32 cellular contexts compared by ENCODE assay signal in the genomic region with DNA sequence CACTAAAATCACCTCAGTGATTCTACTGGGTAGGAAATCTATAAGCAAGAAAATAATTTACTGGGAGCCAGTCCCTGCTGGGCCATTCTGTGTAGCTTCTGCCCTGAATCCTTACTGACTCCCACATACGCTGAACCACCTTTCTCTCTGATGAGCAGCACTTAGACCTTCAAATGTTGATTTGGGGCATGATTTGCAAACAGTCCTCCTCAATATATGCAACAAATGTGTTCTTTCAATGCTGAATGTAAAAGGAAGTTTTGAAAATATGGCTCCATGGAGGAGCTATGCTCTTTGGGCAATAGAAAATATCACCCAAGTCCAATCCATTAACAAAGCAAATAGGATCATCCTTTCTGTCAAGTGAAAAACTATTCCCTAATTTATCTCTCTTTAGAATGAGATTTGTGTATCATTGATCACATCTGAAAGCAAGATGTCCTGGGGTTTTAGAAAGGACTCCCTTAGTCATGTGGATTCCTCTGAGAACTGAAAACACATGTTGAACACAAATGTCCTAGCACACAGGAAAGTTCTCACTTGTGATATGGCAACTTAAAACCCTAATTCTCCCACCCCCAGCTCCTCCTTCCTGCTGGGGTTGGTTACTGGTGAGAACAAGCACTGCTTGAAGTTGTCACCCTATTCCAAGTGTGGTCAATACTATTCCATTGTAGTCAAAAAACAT. TPM values are rescaled to one million over a fixed set of nuclear protein-coding genes. Genes with fewer than 3 reads are reported as not detected.
DNase-seq lines count a peak whose midpoint lies in the region; ATAC-seq, FAIRE-seq and TF ChIP-seq lines count a peak whose summit lies in the region.
"Had no signal": no experiment of that assay in that cellular context is flagged by ENCODE, and none has a peak within 500 bp of the region (broad histone marks: within the 10 kb centered on the region; RNA-seq: fewer than 3 reads in every experiment).

No MANE protein-coding gene starts in this region.

- H3K4me1 Mint-ChIP-seq in endodermal cell (peaks cover 40% of the 10 kb centered on the region), type B pancreatic cell (ENCODE audit: unreplicated experiment) (no peaks in the 10 kb centered on the region)
- H3K4me1 Mint-ChIP-seq: CD14-positive monocyte; CD4-positive, alpha-beta memory T cell; CD4-positive, CD25-positive, alpha-beta regulatory T cell; CD8-positive, alpha-beta memory T cell had no signal

- H2BK15ac ChIP-seq in mesendoderm (replicated peaks; ENCODE audit: low read depth), result peak overlapping the region; percentile 57

- H3K27ac ChIP-seq in HepG2 (ENCODE audit: extremely low read length, insufficient read depth, low read length), result no peak overlapping the region
- H3K27ac ChIP-seq in right lobe of liver, result no peak overlapping the region
- H3K27ac ChIP-seq in endodermal cell (ENCODE audit: low read depth, low read length), result no peak overlapping the region
- H3K27ac ChIP-seq in mesendoderm (ENCODE audit: low read depth, low read length), result peak overlapping the region; percentile 64
- H3K27ac ChIP-seq: BLaER1 had no signal

- intact Hi-C loops in HepG2 (cut with micrococcal nuclease; ENCODE audit: unreplicated experiment) (no loop called here), right lobe of liver (cut with DNase I) (no loop called here)

- in situ Hi-C loops in HepG2 (cut with HindIII; ENCODE audit: extremely low pct_ligation_motif_present, low pct_unique_long_range_greater_than_20kb), result no loop called here

- TF ChIP-seq CTCF in HepG2 (CRISPR knock-in tag; IDR thresholded peaks at IDR 0.05) (no peak), right lobe of liver (IDR thresholded peaks at IDR 0.05) (no peak), endodermal cell (conservative IDR thresholded peaks at IDR 0.05) (no peak), fibroblast of mammary gland (conservative IDR thresholded peaks at IDR 0.05; ENCODE audit: control insufficient read depth, insufficient read depth, low read depth, low read length) (no peak), type B pancreatic cell (conservative IDR thresholded peaks at IDR 0.05) (no peak)

- H2AK5ac ChIP-seq in mesendoderm (ENCODE audit: low read length), result peak overlapping the region; percentile 53

- no peak overlapping the region for H3K9ac ChIP-seq in HepG2 (ENCODE audit: insufficient read depth, low read depth, low read length)
- H3K9ac ChIP-seq in endodermal cell (ENCODE audit: extremely low read depth, low read length, poor library complexity, severe bottlenecking), result no peak overlapping the region
- H3K9ac ChIP-seq in mesendoderm (ENCODE audit: low read length), result no peak overlapping the region
- H3K9ac ChIP-seq: BLaER1 had no signal

- peak overlapping the region; percentile 87 for H3K18ac ChIP-seq in mesendoderm (ENCODE audit: low read length)

- no peak for TF ChIP-seq POLR2A in HepG2 (IDR thresholded peaks at IDR 0.05; ENCODE audit: insufficient read depth in 1 of 2, low read depth in 2 of 2, low read length in 2 of 2)
- no peak for TF ChIP-seq POLR2A in right lobe of liver (IDR thresholded peaks at IDR 0.05)

- H2BK120ac ChIP-seq in mesendoderm (ENCODE audit: low read depth, low read length), result peak overlapping the region; percentile 67

- H3K27ac Mint-ChIP-seq in endodermal cell, result no peak overlapping the region
- H3K27ac Mint-ChIP-seq in type B pancreatic cell, result no peak overlapping the region
- H3K27ac Mint-ChIP-seq: CD14-positive monocyte; CD4-positive, alpha-beta memory T cell; CD4-positive, CD25-positive, alpha-beta regulatory T cell had no signal

- POLR2A ChIA-PET in HepG2 (lab: Yijun Ruan, JAX), result no interaction called here

- FAIRE-seq in HepG2 (lab: Jason Lieb, UNC), result no peak
- FAIRE-seq: A204.1, GM12878, GM12892, GM18507 had no signal

- H3K9me3 Mint-ChIP-seq in endodermal cell (no peaks in the 10 kb centered on the region), type B pancreatic cell (no peaks in the 10 kb centered on the region)
- H3K9me3 Mint-ChIP-seq: CD4-positive, alpha-beta memory T cell; CD8-positive, alpha-beta memory T cell had no signal

- no peaks in the 10 kb centered on the region for H4K20me1 ChIP-seq in HepG2 (ENCODE audit: insufficient read depth, low read length)
- H4K20me1 ChIP-seq: BLaER1 had no signal

- no peak overlapping the region for H3K4me3 Mint-ChIP-seq in endodermal cell
- H3K4me3 Mint-ChIP-seq in type B pancreatic cell, result no peak overlapping the region
- H3K4me3 Mint-ChIP-seq: CD14-positive monocyte; CD4-positive, alpha-beta memory T cell; CD4-positive, CD25-positive, alpha-beta regulatory T cell; CD8-positive, alpha-beta memory T cell had no signal

- 93% methylated on average over 1 of the region's 1 CpG for WGBS in HepG2 (ENCODE audit: low lambda C conversion rate)
- 100% methylated on average over 1 of the region's 1 CpG for WGBS in right lobe of liver (ENCODE audit: insufficient coverage, low coverage, low lambda C conversion rate, missing lambda C conversion rate)
- 88 to 100% methylated on average over 1 of the region's 1 CpG for WGBS in endodermal cell (ENCODE audit: insufficient coverage in 1 of 2, insufficient read length in 1 of 2), 2 experiments
- WGBS in mesendoderm (ENCODE audit: extremely low coverage, insufficient coverage, low lambda C conversion rate), result no CpG with 5 or more reads among the region's 1 CpG

- TF ChIP-seq RAD21 in HepG2 (CRISPR knock-in tag; IDR thresholded peaks at IDR 0.05), result no peak

- H4K8ac ChIP-seq in mesendoderm (ENCODE audit: low read depth, low read length), result no peak overlapping the region

- H3K9me3 ChIP-seq in HepG2 (ENCODE audit: low read length) (no peaks in the 10 kb centered on the region), right lobe of liver (no peaks in the 10 kb centered on the region), endodermal cell (ENCODE audit: control insufficient read depth, low read length) (no peaks in the 10 kb centered on the region)
- H3K9me3 ChIP-seq: BE2C, BLaER1 had no signal

- H3K27me3 Mint-ChIP-seq in endodermal cell (ENCODE audit: insufficient read depth) (peaks cover 15% of the 10 kb centered on the region), type B pancreatic cell (no peaks in the 10 kb centered on the region)
- H3K27me3 Mint-ChIP-seq: CD4-positive, CD25-positive, alpha-beta regulatory T cell had no signal

- H3K4me2 ChIP-seq in HepG2 (ENCODE audit: low read depth, low read length) (no peak overlapping the region), mesendoderm (ENCODE audit: low read length) (no peak overlapping the region)
- H3K4me2 ChIP-seq: BLaER1 had no signal

- no peak overlapping the region for H3K4ac ChIP-seq in mesendoderm (ENCODE audit: low read depth, low read length)

- peak overlapping the region; percentile 66 for H3K56ac ChIP-seq in mesendoderm (ENCODE audit: low read length)

- H3K4me3 ChIP-seq in HepG2 (replicated peaks in 1 of 3; ENCODE audit: insufficient read depth in 1 of 3, low read depth in 2 of 3, low read length in 3 of 3) (no peak overlapping the region), right lobe of liver (no peak overlapping the region), endodermal cell (ENCODE audit: low read length) (peak overlapping the region; percentile 31), fibroblast of mammary gland (ENCODE audit: control insufficient read depth, low read depth, low read length) (no peak overlapping the region), mesendoderm (ENCODE audit: low read length) (no peak overlapping the region)
- H3K4me3 ChIP-seq: BLaER1, GM12878 had no signal

- no peak overlapping the region for H2AFZ ChIP-seq in HepG2 (ENCODE audit: low read length)

- no peaks in the 10 kb centered on the region for H3K4me1 ChIP-seq in HepG2 (ENCODE audit: insufficient read depth, low read length)
- no peaks in the 10 kb centered on the region for H3K4me1 ChIP-seq in right lobe of liver
- H3K4me1 ChIP-seq in endodermal cell (ENCODE audit: control insufficient read depth, insufficient read depth, low read length), result peaks cover 12% of the 10 kb centered on the region
- H3K4me1 ChIP-seq in mesendoderm (ENCODE audit: control insufficient read depth, low read depth, low read length), result peaks cover 4% of the 10 kb centered on the region
- H3K4me1 ChIP-seq: BE2C, BLaER1 had no signal

- CTCF ChIA-PET in HepG2 (lab: Yijun Ruan, JAX; ENCODE audit: low intra/inter-chr PET ratio, low total read pairs), result no interaction called here

- peak overlapping the region; percentile 21 for H4K5ac ChIP-seq in mesendoderm (ENCODE audit: low read length)

- H3K36me3 Mint-ChIP-seq in endodermal cell (ENCODE audit: low read depth) (peaks cover 8% of the 10 kb centered on the region), type B pancreatic cell (peaks cover 6% of the 10 kb centered on the region)
- H3K36me3 Mint-ChIP-seq: CD14-positive monocyte; CD4-positive, alpha-beta memory T cell; CD4-positive, CD25-positive, alpha-beta regulatory T cell; CD8-positive, alpha-beta memory T cell had no signal

- no TSS peak for BruUV-seq in HepG2 (replicated peaks; lab: Mats Ljungman, UMichigan)

- H3K27me3 ChIP-seq in HepG2 (ENCODE audit: control insufficient read depth in 1 of 2, insufficient read depth in 2 of 2, low read length in 2 of 2) (no peaks in the 10 kb centered on the region), right lobe of liver (no peaks in the 10 kb centered on the region), endodermal cell (ENCODE audit: control insufficient read depth, insufficient read depth, low read length, poor library complexity, severe bottlenecking) (no peaks in the 10 kb centered on the region), mesendoderm (ENCODE audit: insufficient read depth, low read length, poor library complexity) (no peaks in the 10 kb centered on the region)
- H3K27me3 ChIP-seq: BE2C, BLaER1 had no signal

- no peak for TF ChIP-seq EP300 in HepG2 (IDR thresholded peaks at IDR 0.05; ENCODE audit: low read depth in 2 of 2, low read length in 2 of 2)
- no peak for TF ChIP-seq EP300 in HepG2 (CRISPR knock-in tag; IDR thresholded peaks at IDR 0.05; ENCODE audit: borderline replicate concordance)

- no peaks in the 10 kb centered on the region for H3K79me2 ChIP-seq in HepG2 (ENCODE audit: insufficient read depth, low read length)
- H3K79me2 ChIP-seq in mesendoderm (ENCODE audit: control insufficient read depth, insufficient read depth, low read length), result no peaks in the 10 kb centered on the region

- H3K23ac ChIP-seq in mesendoderm (ENCODE audit: low read length), result no peak overlapping the region

- no peaks in the 10 kb centered on the region for H3K79me1 ChIP-seq in mesendoderm (ENCODE audit: low read length)

- DNase-seq in HepG2 (ENCODE audit: low spot score) (no peak), right lobe of liver (no peak), endodermal cell (no peak), fibroblast of mammary gland (ENCODE audit: low read depth) (peak; percentile 3), mesendoderm (peak; percentile 42), T1000 (lab: John Stamatoyannopoulos, UW) (no peak), type B pancreatic cell (ENCODE audit: extremely low spot score, unreplicated experiment) (no peak)
- DNase-seq: 8988T; ACHN; BE2C; C1 segment of cervical spinal cord; CD4-positive, alpha-beta memory T cell; CD4-positive, CD25-positive, alpha-beta regulatory T cell; CD8-positive, alpha-beta memory T cell; COR-L47; DMS 273 treated with DMSO at 0.1 percent for 48 hours; DMS153; DMS53; DMS79; DND-41; EL; GDM1 had no signal

- ATAC-seq in HepG2 (no peak), right lobe of liver (no peak), HG02642 (IDR thresholded peaks at IDR 0.05; ENCODE audit: poor library complexity, unreplicated experiment) (no peak)
- ATAC-seq: GM12878 had no signal

- H3K36me3 ChIP-seq in HepG2 (replicated peaks in 1 of 2; ENCODE audit: control insufficient read depth in 1 of 2, insufficient read depth in 2 of 2, low read length in 2 of 2) (peaks cover 2 to 18% of the 10 kb centered on the region in 2 experiments), right lobe of liver (no peaks in the 10 kb centered on the region), endodermal cell (ENCODE audit: control insufficient read depth, insufficient read depth, low read length) (peaks cover 43% of the 10 kb centered on the region), mesendoderm (ENCODE audit: control insufficient read depth, insufficient read depth, low read length) (no peaks in the 10 kb centered on the region)
- H3K36me3 ChIP-seq: BE2C, BLaER1 had no signal

- peak overlapping the region; percentile 83 for H2BK5ac ChIP-seq in mesendoderm (ENCODE audit: low read length)

RNA-seq across cellular contexts. Expression of a gene that starts 8.9 kb away (rescaled TPM):
- total RNA-seq in HepG2 (2016; rRNA removed; fragmentation: Illumina TruSeq; extraction: Trizol) (not detected in 2 replicates), right lobe of liver (not detected), endodermal cell (1,000 to 10,000 TPM in 1 of 2 donors, 100 to 1,000 TPM in 1; 694 to 2,562 TPM), type B pancreatic cell (ENCODE audit: low replicate concordance) (0.38 and 0.99 TPM in 2 replicates)
- not detected in 2 replicates for total RNA-seq in HepG2 (2016; cell fraction: cytosol; rRNA removed; fragmentation: Illumina TruSeq; extraction: Trizol; ENCODE audit: low read depth)
- total RNA-seq in HepG2 (2016; cell fraction: insoluble cytoplasmic fraction; rRNA removed; fragmentation: Illumina TruSeq; extraction: Trizol), result 0.11 TPM in 1 of 2 replicates, not detected in the other
- not detected in 2 replicates for total RNA-seq in HepG2 (2016; cell fraction: membrane; rRNA removed; fragmentation: Illumina TruSeq; extraction: Trizol)
- total RNA-seq in HepG2 (2016; cell fraction: nucleus; rRNA removed; fragmentation: Illumina TruSeq; extraction: Trizol), result 0.31 TPM in 1 of 2 replicates, not detected in the other
- 0.17 and 0.18 TPM in 2 replicates for polyA plus RNA-seq in HepG2 (2011; rRNA removed)
- polyA plus RNA-seq in HepG2 (2011; cell fraction: cytosol; rRNA removed), result not detected in 2 replicates
- polyA plus RNA-seq in HepG2 (2011; cell fraction: nucleus; rRNA removed), result 0.40 and 0.64 TPM in 2 replicates
- not detected in 2 replicates for polyA plus RNA-seq in HepG2 (2012)
- polyA plus RNA-seq in HepG2 (2016; cell fraction: cytosol; fragmentation: Illumina TruSeq; extraction: Trizol; ENCODE audit: low read depth), result not detected in 2 replicates
- polyA plus RNA-seq in HepG2 (2016; cell fraction: insoluble cytoplasmic fraction; fragmentation: Illumina TruSeq; extraction: Trizol; ENCODE audit: low read depth), result not detected in 2 replicates
- not detected in 2 replicates for polyA plus RNA-seq in HepG2 (2016; cell fraction: membrane; fragmentation: Illumina TruSeq; extraction: Trizol; ENCODE audit: low read depth)
- polyA plus RNA-seq in HepG2 (2016; cell fraction: nucleus; fragmentation: Illumina TruSeq; extraction: Trizol; ENCODE audit: insufficient read depth, low read depth), result not detected in 2 replicates
- polyA minus RNA-seq in HepG2 (2011; rRNA and poly(A)+ RNA removed; ENCODE audit: low replicate concordance), result 1.3 TPM in 1 of 2 replicates, not detected in the other
- not detected in 2 replicates for polyA minus RNA-seq in HepG2 (2011; cell fraction: cytosol; rRNA and poly(A)+ RNA removed)
- 2.7 and 2.9 TPM in 2 replicates for polyA minus RNA-seq in HepG2 (2011; cell fraction: nucleus; rRNA and poly(A)+ RNA removed)
- 848 TPM for polyA plus RNA-seq in endodermal cell (2013, experiment 1 of 2)
- polyA plus RNA-seq in endodermal cell (2013, experiment 2 of 2), result 1,218 TPM
- polyA plus RNA-seq in mesendoderm (2013, experiment 1 of 2), result 779 TPM
- polyA plus RNA-seq in mesendoderm (2013, experiment 2 of 2), result 727 TPM
- total RNA-seq: CD4-positive, alpha-beta memory T cell; CD4-positive, CD25-positive, alpha-beta regulatory T cell; CD8-positive, alpha-beta memory T cell; Daoy; G401; GM12878 had no signal
- polyA plus RNA-seq: AG04450; CD14-positive monocyte; CD4-positive, alpha-beta memory T cell; CD4-positive, CD25-positive, alpha-beta regulatory T cell; CD8-positive, alpha-beta memory T cell; GM12878 had no signal

RNA-seq across cellular contexts. Expression of a gene that starts 38.2 kb away (rescaled TPM):
- 2.9 and 3.7 TPM in 2 replicates for total RNA-seq in HepG2 (2016; rRNA removed; fragmentation: Illumina TruSeq; extraction: Trizol)
- 2.6 and 3.0 TPM in 2 replicates for total RNA-seq in HepG2 (2016; cell fraction: cytosol; rRNA removed; fragmentation: Illumina TruSeq; extraction: Trizol; ENCODE audit: low read depth)
- 3.3 and 3.8 TPM in 2 replicates for total RNA-seq in HepG2 (2016; cell fraction: insoluble cytoplasmic fraction; rRNA removed; fragmentation: Illumina TruSeq; extraction: Trizol)
- total RNA-seq in HepG2 (2016; cell fraction: membrane; rRNA removed; fragmentation: Illumina TruSeq; extraction: Trizol), result 2.2 and 2.9 TPM in 2 replicates
- 13.9 and 14.9 TPM in 2 replicates for total RNA-seq in HepG2 (2016; cell fraction: nucleus; rRNA removed; fragmentation: Illumina TruSeq; extraction: Trizol)
- polyA plus RNA-seq in HepG2 (2011; rRNA removed), result 2.4 TPM in 2 replicates
- 0.59 and 0.92 TPM in 2 replicates for polyA plus RNA-seq in HepG2 (2011; cell fraction: cytosol; rRNA removed)
- polyA plus RNA-seq in HepG2 (2011; cell fraction: nucleus; rRNA removed), result 3.4 and 4.6 TPM in 2 replicates
- polyA plus RNA-seq in HepG2 (2012), result 2.1 and 2.2 TPM in 2 replicates
- 0.35 and 0.69 TPM in 2 replicates for polyA plus RNA-seq in HepG2 (2016; cell fraction: cytosol; fragmentation: Illumina TruSeq; extraction: Trizol; ENCODE audit: low read depth)
- 2.5 and 2.6 TPM in 2 replicates for polyA plus RNA-seq in HepG2 (2016; cell fraction: insoluble cytoplasmic fraction; fragmentation: Illumina TruSeq; extraction: Trizol; ENCODE audit: low read depth)
- 0.97 and 1.6 TPM in 2 replicates for polyA plus RNA-seq in HepG2 (2016; cell fraction: membrane; fragmentation: Illumina TruSeq; extraction: Trizol; ENCODE audit: low read depth)
- 9.0 and 10.1 TPM in 2 replicates for polyA plus RNA-seq in HepG2 (2016; cell fraction: nucleus; fragmentation: Illumina TruSeq; extraction: Trizol; ENCODE audit: insufficient read depth, low read depth)
- 0.14 and 2.7 TPM in 2 replicates for polyA minus RNA-seq in HepG2 (2011; rRNA and poly(A)+ RNA removed; ENCODE audit: low replicate concordance)
- polyA minus RNA-seq in HepG2 (2011; cell fraction: cytosol; rRNA and poly(A)+ RNA removed), result 1.5 and 2.3 TPM in 2 replicates
- polyA minus RNA-seq in HepG2 (2011; cell fraction: nucleus; rRNA and poly(A)+ RNA removed), result 26.1 and 27.0 TPM in 2 replicates
- total RNA-seq in right lobe of liver, result 1 to 10 TPM; 2.7 to 5.3 (median 4.5) TPM
- total RNA-seq in endodermal cell, result 10 to 100 TPM; 17.1 to 18.6 TPM
- 10.9 TPM for polyA plus RNA-seq in endodermal cell (2013, experiment 1 of 2)
- polyA plus RNA-seq in endodermal cell (2013, experiment 2 of 2), result 10.8 TPM
- polyA plus RNA-seq in mesendoderm (2013, experiment 1 of 2), result 4.9 TPM
- 5.0 TPM for polyA plus RNA-seq in mesendoderm (2013, experiment 2 of 2)
- 10.1 and 11.1 TPM in 2 replicates for total RNA-seq in type B pancreatic cell (ENCODE audit: low replicate concordance)

Comparison
In these comparisons a context has a peak if more than half of its experiments do, and no peak if none do; other contexts are left out.
1. DNase-seq: peak in fibroblast of mammary gland (single experiment) and mesendoderm (single experiment); none in HepG2 (single experiment), right lobe of liver (0 of 3), endodermal cell (single experiment), T1000 (single experiment) and type B pancreatic cell (single experiment).
2. RNA of a gene that starts 8.9 kb away (total RNA-seq): 694 to 2,562 TPM in endodermal cell; 0.38 to 0.99 TPM in type B pancreatic cell, 0.11 to 0.31 TPM in HepG2 and not detected in right lobe of liver; every median in the first group is over 100 times any median in the second.